Comparison of ENCODE assay signal across 28 cellular contexts in the genomic region with DNA sequence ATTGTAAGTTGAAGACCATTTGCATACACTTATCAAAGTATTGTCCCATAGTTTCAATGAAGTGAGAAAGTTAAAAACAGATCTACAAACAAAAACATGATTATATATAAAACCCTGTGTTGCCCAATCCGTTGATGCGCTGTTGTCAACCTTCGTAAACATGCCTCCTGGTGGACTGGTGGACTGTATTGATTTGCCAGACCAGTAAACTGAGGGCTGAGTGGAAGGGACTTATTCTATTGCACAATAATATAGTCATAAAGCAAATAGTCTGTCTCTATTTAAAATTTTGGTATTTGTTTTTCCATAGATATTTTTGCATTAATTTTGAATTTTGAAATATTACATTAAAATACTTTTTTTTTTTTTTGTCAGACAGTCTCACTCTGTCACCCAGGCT.
"Had no signal": no experiment of that assay in that cellular context is flagged by ENCODE, and none has a peak within 500 bp of the region (broad histone marks: within the 10 kb centered on the region; RNA-seq: fewer than 3 reads in every experiment).

No MANE protein-coding gene starts in this region.

- DNase-seq: natural killer cell; occipital lobe; ovary; posterior cingulate gyrus; psoas muscle; right cardiac atrium; spleen; stimulated activated CD4-positive, alpha-beta T cell treated with anti-CD3 and anti-CD28 coated beads, Interleukin-12 subunit alpha, Interleukin-12 subunit beta, amount 100 ng/mL, for 4 hours; stimulated activated CD4-positive, alpha-beta T cell treated with anti-CD3 and anti-CD28 coated beads, Interleukin-1b, Interleukin-23, amount 100 ng/mL, for 48 hours; stimulated activated CD4-positive, alpha-beta T cell treated with anti-CD3 and anti-CD28 coated beads, Interleukin-4, amount 100 ng/mL, for 1 hour; stimulated activated CD4-positive, alpha-beta T cell treated with anti-CD3 and anti-CD28 coated beads, Interleukin-4, amount 100 ng/mL, for 4 hours; stimulated activated CD8-positive, alpha-beta memory T cell treated with anti-CD3 and anti-CD28 coated beads, Interleukin-4, amount 100 ng/mL, for 48 hours; stimulated activated naive CD4-positive, alpha-beta T cell; stimulated activated naive CD8-positive, alpha-beta T cell treated with anti-CD3 and anti-CD28 coated beads, Interleukin-15, amount 100 ng/mL, for 72 hours; stimulated activated naive CD8-positive, alpha-beta T cell treated with anti-CD3 and anti-CD28 coated beads, Interleukin-15, Interleukin-2, amounts not matched to agents 100 U/mL and 50 U/mL, for 24 hours; substantia nigra; testis; tibial artery; transverse colon; upper lobe of right lung; uterus had no signal

- H3K9me3 ChIP-seq: ovary, suprapubic skin, testis, tibial artery, transverse colon, upper lobe of right lung, uterus had no signal

- H3K36me3 ChIP-seq: neural progenitor cell, ovary, spleen, suprapubic skin, tibial artery, transverse colon, upper lobe of right lung, uterus had no signal

- H3K27ac ChIP-seq: neural progenitor cell, ovary, parathyroid adenoma, psoas muscle, skin epidermis, spleen, suprapubic skin, testis, tibial artery, transverse colon, upper lobe of right lung, uterus had no signal

- H3K4me2 ChIP-seq: neural progenitor cell, smooth muscle cell had no signal

- H3K4me1 ChIP-seq: neural progenitor cell, parathyroid adenoma, psoas muscle, spleen, suprapubic skin, testis, tibial artery, transverse colon, upper lobe of right lung, uterus had no signal

- ATAC-seq: natural killer cell; psoas muscle; right cardiac atrium; sciatic nerve; stimulated activated memory B cell treated with anti-CD40 and anti-IgM and Interleukin-4, amounts not matched to agents 10 μg/mL and 1 μg/mL and 100 μg/mL, for 72 hours; stimulated activated naive CD8-positive, alpha-beta T cell treated with anti-CD3 and anti-CD28 coated beads, Interleukin-15, amount 100 ng/mL, for 72 hours; stimulated activated naive CD8-positive, alpha-beta T cell treated with anti-CD3 and anti-CD28 coated beads, Interleukin-15, Interleukin-2, amounts not matched to agents 100 U/mL and 50 U/mL, for 24 hours; upper lobe of right lung had no signal

- H3K9ac ChIP-seq: neural progenitor cell, parathyroid adenoma had no signal

- H3K79me2 ChIP-seq: parathyroid adenoma had no signal

- H3K4me3 ChIP-seq: neural progenitor cell, ovary, psoas muscle, skin epidermis, smooth muscle cell, spleen, suprapubic skin, testis, tibial artery, transverse colon, upper lobe of right lung, uterus had no signal

- H2AFZ ChIP-seq: neural progenitor cell, parathyroid adenoma had no signal

- H3K27me3 ChIP-seq: neural progenitor cell, ovary, spleen, suprapubic skin, testis, tibial artery, transverse colon, upper lobe of right lung, uterus had no signal
